10 cellular contexts compared by ENCODE assay signal in the genomic region with DNA sequence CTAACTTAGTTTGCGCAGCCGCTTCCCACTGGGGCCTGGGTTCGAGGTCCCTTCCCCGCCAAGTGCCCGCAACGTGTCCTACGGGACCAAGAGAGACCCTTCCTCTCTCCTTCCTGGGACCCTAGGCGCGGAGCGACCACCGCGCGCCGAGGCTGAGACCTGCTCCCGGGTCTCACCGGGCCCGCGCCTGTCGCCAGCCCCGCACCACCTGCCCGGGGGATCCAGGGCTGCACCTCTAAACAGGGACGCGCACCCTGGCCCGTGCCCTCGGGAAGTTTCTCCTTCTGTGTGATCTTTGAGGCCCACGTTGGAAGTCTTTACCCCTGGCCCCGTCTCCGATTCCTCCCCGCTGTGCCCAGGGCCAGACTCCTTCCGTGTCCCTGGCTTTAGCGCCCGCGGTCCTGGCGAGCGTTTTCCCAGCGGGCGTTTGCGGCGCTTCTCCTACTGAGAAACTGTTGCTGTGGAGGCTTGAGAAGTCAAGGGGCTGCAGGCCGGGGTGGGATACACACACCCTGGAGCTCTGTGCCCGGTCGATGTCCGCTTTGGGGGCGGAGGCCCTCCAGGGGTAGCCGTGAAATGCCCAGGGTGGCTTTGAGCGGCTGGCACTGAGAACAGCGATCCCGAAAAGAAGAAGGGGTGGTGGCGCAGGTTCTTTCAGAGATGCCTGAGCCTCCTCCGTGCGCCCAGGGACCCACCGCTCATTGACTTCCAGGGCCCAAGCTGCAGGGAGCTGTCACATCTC. TPM values are rescaled to one million over a fixed set of nuclear protein-coding genes. Genes with fewer than 3 reads are reported as not detected.
A peak's percentile ranks its signal among the peaks of the same experiment; 100 is the strongest.
DNase-seq lines count a peak whose midpoint lies in the region; ATAC-seq, FAIRE-seq and TF ChIP-seq lines count a peak whose summit lies in the region.
"Had no signal": no experiment of that assay in that cellular context is flagged by ENCODE, and none has a peak within 500 bp of the region (broad histone marks: within the 10 kb centered on the region; RNA-seq: fewer than 3 reads in every experiment).

No MANE protein-coding gene starts in this region.

- H3K27me3 Mint-ChIP-seq in activated CD4-positive, alpha-beta T cell treated with anti-CD3 and anti-CD28 coated beads, Interleukin-2, amount 10 ng/mL, durations not matched to agents 24 days and 14 days: peaks cover 34% of the 10 kb centered on the region
- H3K27me3 Mint-ChIP-seq in endodermal cell (ENCODE audit: insufficient read depth) (peaks cover 53% of the 10 kb centered on the region), natural killer cell (ENCODE audit: low read depth in 2 of 2) (peaks cover 42 to 76% of the 10 kb centered on the region in 2 donors)
- peaks cover 36% of the 10 kb centered on the region for H3K27me3 Mint-ChIP-seq in activated CD4-positive, alpha-beta T cell treated with anti-CD3 and anti-CD28 coated beads, Interleukin-2, amount 10 ng/mL, durations not matched to agents 7 days and 5 days

- TF ChIP-seq CTCF in endodermal cell (conservative IDR thresholded peaks at IDR 0.05) (no peak), natural killer cell (IDR thresholded peaks at IDR 0.05) (no peak), upper lobe of left lung (IDR thresholded peaks at IDR 0.05) (no peak)

- H3K4me3 Mint-ChIP-seq in activated CD4-positive, alpha-beta T cell treated with anti-CD3 and anti-CD28 coated beads, Interleukin-2, amount 10 ng/mL, durations not matched to agents 24 days and 14 days: no peak overlapping the region
- H3K4me3 Mint-ChIP-seq in endodermal cell: peak overlapping the region; percentile 70
- H3K4me3 Mint-ChIP-seq in natural killer cell: peak overlapping the region; percentile 73
- no peak overlapping the region for H3K4me3 Mint-ChIP-seq in activated CD4-positive, alpha-beta T cell treated with anti-CD3 and anti-CD28 coated beads, Interleukin-2, amount 10 ng/mL, durations not matched to agents 7 days and 5 days

- DNase-seq in activated CD4-positive, alpha-beta T cell treated with anti-CD3 and anti-CD28 coated beads, Interleukin-2, amount 10 ng/mL, durations not matched to agents 24 days and 14 days: peak; percentile 44
- no peak for DNase-seq in activated CD4-positive, alpha-beta T cell treated with anti-CD3 and anti-CD28 coated beads, Interleukin-2, amount 50 U/mL, for 48 hours
- DNase-seq in endodermal cell (peak; percentile 69), natural killer cell (no peak), upper lobe of left lung (peak in 1 of 2 donors; percentile 75), HTR-8/SVneo (ENCODE audit: insufficient read length, low spot score) (no peak), HEK293T (ENCODE audit: extremely low spot score) (no peak)
- no peak for DNase-seq in activated CD4-positive, alpha-beta T cell treated with anti-CD3 and anti-CD28 coated beads, Interleukin-2, amount 10 ng/mL, durations not matched to agents 7 days and 5 days

- no peak for TF ChIP-seq EP300 in upper lobe of left lung (IDR thresholded peaks at IDR 0.05)

- ATAC-seq in natural killer cell: no peak
- no peak for ATAC-seq in upper lobe of left lung (ENCODE audit: low FRiP score in 2 of 2)

- H3K27me3 ChIP-seq in endodermal cell (ENCODE audit: control insufficient read depth, insufficient read depth, low read length, poor library complexity, severe bottlenecking): peaks cover 41% of the 10 kb centered on the region
- peaks cover 0 to 23% (median 14%) of the 10 kb centered on the region in 4 donors for H3K27me3 ChIP-seq in upper lobe of left lung

- intact Hi-C loops in activated CD4-positive, alpha-beta T cell treated with anti-CD3 and anti-CD28 coated beads, Interleukin-2, amount 10 ng/mL, durations not matched to agents 24 days and 14 days (cut with micrococcal nuclease): no loop called here
- intact Hi-C loops in natural killer cell (cut with micrococcal nuclease): no loop called here

- CTCF ChIA-PET in HEK293T (lab: Yijun Ruan, JAX): no interaction called here
- CTCF ChIA-PET in activated CD4-positive, alpha-beta T cell treated with anti-CD3 and anti-CD28 coated beads, Interleukin-2, amount 10 ng/mL, durations not matched to agents 7 days and 5 days (lab: Charles Lee): no interaction called here

- POLR2A ChIA-PET in HEK293T (lab: Yijun Ruan, JAX): no interaction called here
- POLR2A ChIA-PET in activated CD4-positive, alpha-beta T cell treated with anti-CD3 and anti-CD28 coated beads, Interleukin-2, amount 10 ng/mL, durations not matched to agents 7 days and 5 days (lab: Charles Lee): no interaction called here

- WGBS in endodermal cell (ENCODE audit: insufficient coverage in 1 of 2, insufficient read length in 1 of 2), 2 experiments: 25 to 30% methylated on average over 23 to 52 of the region's 52 CpGs
- 13 to 17% methylated on average over 3 to 46 of the region's 52 CpGs for WGBS in upper lobe of left lung, 2 donors

- H3K4me1 ChIP-seq in endodermal cell (ENCODE audit: control insufficient read depth, insufficient read depth, low read length) (peaks cover 20% of the 10 kb centered on the region), upper lobe of left lung (peaks cover 12 to 19% (median 14%) of the 10 kb centered on the region in 4 donors)

- no peaks in the 10 kb centered on the region for H3K4me1 Mint-ChIP-seq in activated CD4-positive, alpha-beta T cell treated with anti-CD3 and anti-CD28 coated beads, Interleukin-2, amount 10 ng/mL, durations not matched to agents 24 days and 14 days
- H3K4me1 Mint-ChIP-seq in endodermal cell (peaks cover 40% of the 10 kb centered on the region), natural killer cell (peaks cover 0 to 5% of the 10 kb centered on the region in 2 donors)
- H3K4me1 Mint-ChIP-seq in activated CD4-positive, alpha-beta T cell treated with anti-CD3 and anti-CD28 coated beads, Interleukin-2, amount 10 ng/mL, durations not matched to agents 7 days and 5 days: peaks cover 2% of the 10 kb centered on the region

- no peaks in the 10 kb centered on the region for H3K9me3 Mint-ChIP-seq in activated CD4-positive, alpha-beta T cell treated with anti-CD3 and anti-CD28 coated beads, Interleukin-2, amount 10 ng/mL, durations not matched to agents 24 days and 14 days
- H3K9me3 Mint-ChIP-seq in endodermal cell (no peaks in the 10 kb centered on the region), natural killer cell (no peaks in the 10 kb centered on the region)
- no peaks in the 10 kb centered on the region for H3K9me3 Mint-ChIP-seq in activated CD4-positive, alpha-beta T cell treated with anti-CD3 and anti-CD28 coated beads, Interleukin-2, amount 10 ng/mL, durations not matched to agents 7 days and 5 days

- no peaks in the 10 kb centered on the region for H3K36me3 ChIP-seq in endodermal cell (ENCODE audit: control insufficient read depth, insufficient read depth, low read length)
- H3K36me3 ChIP-seq in upper lobe of left lung: no peaks in the 10 kb centered on the region
- H3K36me3 ChIP-seq: gastroesophageal sphincter had no signal

- no peak overlapping the region for H3K27ac ChIP-seq in endodermal cell (ENCODE audit: low read depth, low read length)
- no peak overlapping the region for H3K27ac ChIP-seq in upper lobe of left lung
- H3K27ac ChIP-seq: gastroesophageal sphincter had no signal

- H3K27ac Mint-ChIP-seq in activated CD4-positive, alpha-beta T cell treated with anti-CD3 and anti-CD28 coated beads, Interleukin-2, amount 10 ng/mL, durations not matched to agents 24 days and 14 days: no peak overlapping the region
- H3K27ac Mint-ChIP-seq in endodermal cell: no peak overlapping the region
- H3K27ac Mint-ChIP-seq in natural killer cell: no peak overlapping the region
- H3K27ac Mint-ChIP-seq in activated CD4-positive, alpha-beta T cell treated with anti-CD3 and anti-CD28 coated beads, Interleukin-2, amount 10 ng/mL, durations not matched to agents 7 days and 5 days: no peak overlapping the region

- peak overlapping the region; percentile 28 for H3K9ac ChIP-seq in endodermal cell (ENCODE audit: extremely low read depth, low read length, poor library complexity, severe bottlenecking)

- TF ChIP-seq POLR2A in upper lobe of left lung (IDR thresholded peaks at IDR 0.05): no peak

- H3K4me3 ChIP-seq in endodermal cell (ENCODE audit: low read length): peak overlapping the region; percentile 79
- peak overlapping the region in 3 of 4 donors; percentile 39 to 50 (median 49) for H3K4me3 ChIP-seq in upper lobe of left lung
- H3K4me3 ChIP-seq: GM12878 had no signal

- FAIRE-seq in HTR-8/SVneo (lab: Jason Lieb, UNC): no peak
- FAIRE-seq: GM12878 had no signal

- H3K9me3 ChIP-seq in endodermal cell (ENCODE audit: control insufficient read depth, low read length) (no peaks in the 10 kb centered on the region), upper lobe of left lung (no peaks in the 10 kb centered on the region)
- H3K9me3 ChIP-seq: gastroesophageal sphincter had no signal

- H3K36me3 Mint-ChIP-seq in activated CD4-positive, alpha-beta T cell treated with anti-CD3 and anti-CD28 coated beads, Interleukin-2, amount 10 ng/mL, durations not matched to agents 24 days and 14 days (ENCODE audit: low read depth): no peaks in the 10 kb centered on the region
- no peaks in the 10 kb centered on the region for H3K36me3 Mint-ChIP-seq in endodermal cell (ENCODE audit: low read depth)
- H3K36me3 Mint-ChIP-seq in natural killer cell: no peaks in the 10 kb centered on the region
- no peaks in the 10 kb centered on the region for H3K36me3 Mint-ChIP-seq in activated CD4-positive, alpha-beta T cell treated with anti-CD3 and anti-CD28 coated beads, Interleukin-2, amount 10 ng/mL, durations not matched to agents 7 days and 5 days (ENCODE audit: low read depth)

TF ChIP-seq in HEK293T, 16 proteins besides CTCF, POLR2A, EP300 and RAD21:
- no peak for TF ChIP-seq TARDBP (IDR thresholded peaks at IDR 0.05)
- no peak for TF ChIP-seq SP1 (IDR thresholded peaks at IDR 0.05)
- no peak for TF ChIP-seq L3MBTL2 (conservative IDR thresholded peaks at IDR 0.05)
- TF ChIP-seq FOXK2 (IDR thresholded peaks at IDR 0.05): no peak
- no peak for TF ChIP-seq HDGF (IDR thresholded peaks at IDR 0.05; ENCODE audit: borderline replicate concordance)
- TF ChIP-seq ELF4 (IDR thresholded peaks at IDR 0.05): no peak
- no peak for TF ChIP-seq ZNF384 (IDR thresholded peaks at IDR 0.05)
- no peak for TF ChIP-seq LEF1 (IDR thresholded peaks at IDR 0.05; ENCODE audit: borderline replicate concordance)

RNA-seq across cellular contexts. Expression of a gene that starts 0.6 kb away (rescaled TPM):
- total RNA-seq in activated CD4-positive, alpha-beta T cell treated with anti-CD3 and anti-CD28 coated beads, Interleukin-2, amount 10 ng/mL, durations not matched to agents 24 days and 14 days: not detected in 2 replicates
- total RNA-seq in endodermal cell: 10 to 100 TPM in 1 of 2 donors, 1 to 10 TPM in 1; 8.7 to 14.4 TPM
- 1.7 TPM for polyA plus RNA-seq in endodermal cell (2013, experiment 1 of 2)
- polyA plus RNA-seq in endodermal cell (2013, experiment 2 of 2): 2.0 TPM
- not detected for total RNA-seq in natural killer cell
- under 1 TPM in 2 of 6 donors, not detected in 4; 0.20 to 0.54 TPM for total RNA-seq in upper lobe of left lung
- total RNA-seq in activated CD4-positive, alpha-beta T cell treated with anti-CD3 and anti-CD28 coated beads, Interleukin-2, amount 10 ng/mL, durations not matched to agents 7 days and 5 days: not detected

Comparison
In these comparisons a context has a peak if more than half of its experiments do, and no peak if none do; other contexts are left out.
1. DNase-seq: peak in activated CD4-positive, alpha-beta T cell treated with anti-CD3 and anti-CD28 coated beads, Interleukin-2, amount 10 ng/mL, durations not matched to agents 24 days and 14 days (single experiment) and endodermal cell (single experiment); none in activated CD4-positive, alpha-beta T cell treated with anti-CD3 and anti-CD28 coated beads, Interleukin-2, amount 50 U/mL, for 48 hours (0 of 2), natural killer cell (single experiment), HTR-8/SVneo (single experiment), HEK293T (single experiment) and activated CD4-positive, alpha-beta T cell treated with anti-CD3 and anti-CD28 coated beads, Interleukin-2, amount 10 ng/mL, durations not matched to agents 7 days and 5 days (single experiment).
2. H3K4me3 Mint-ChIP-seq: peak in endodermal cell (single experiment) and natural killer cell (single experiment); none in activated CD4-positive, alpha-beta T cell treated with anti-CD3 and anti-CD28 coated beads, Interleukin-2, amount 10 ng/mL, durations not matched to agents 24 days and 14 days (single experiment) and activated CD4-positive, alpha-beta T cell treated with anti-CD3 and anti-CD28 coated beads, Interleukin-2, amount 10 ng/mL, durations not matched to agents 7 days and 5 days (single experiment).